ENCODE assay signal across 26 cellular contexts in the genomic region with DNA sequence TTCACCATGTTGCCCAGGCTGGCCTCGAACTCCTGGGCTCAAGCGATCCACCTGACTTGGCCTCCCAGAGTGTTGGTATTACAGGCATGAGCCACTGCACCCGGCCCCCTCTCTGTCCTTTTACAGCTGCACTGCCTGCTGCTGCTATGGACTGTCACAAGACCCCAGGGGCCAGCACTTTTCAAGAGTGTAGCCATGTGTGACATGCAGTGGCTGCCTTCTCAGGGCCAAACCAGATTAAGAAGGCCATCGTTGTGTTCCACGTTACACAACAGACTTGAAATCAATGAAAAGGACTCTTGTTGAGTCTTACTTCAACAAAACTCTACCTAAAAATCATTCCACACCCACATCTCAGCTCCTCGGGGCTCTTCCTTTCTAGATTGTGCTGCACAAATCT.
DNase-seq lines count a peak whose midpoint lies in the region; ATAC-seq, FAIRE-seq and TF ChIP-seq lines count a peak whose summit lies in the region.
"Had no signal": no experiment of that assay in that cellular context is flagged by ENCODE, and none has a peak within 500 bp of the region (broad histone marks: within the 10 kb centered on the region; RNA-seq: fewer than 3 reads in every experiment).

No MANE protein-coding gene starts in this region.

- TF ChIP-seq CTCF in BE2C (IDR thresholded peaks at IDR 0.05; ENCODE audit: low read depth, low read length) (no peak), RWPE2 (IDR thresholded peaks at IDR 0.05; ENCODE audit: poor library complexity, severe bottlenecking) (no peak), nephron (IDR thresholded peaks at IDR 0.05; ENCODE audit: unreplicated experiment in 3 of 3) (no peak), pancreas (IDR thresholded peaks at IDR 0.05) (no peak)

- H3K4me3 ChIP-seq in BE2C (ENCODE audit: low read depth, low read length) (no peak overlapping the region), RWPE2 (ENCODE audit: severe bottlenecking) (no peak overlapping the region), pancreas (no peak overlapping the region)
- H3K4me3 ChIP-seq: MG63, SJCRH30 had no signal

- H3K4me1 Mint-ChIP-seq in nephron, result peaks cover 52% of the 10 kb centered on the region
- H3K4me1 Mint-ChIP-seq: CD14-positive monocyte had no signal

- H3K9me3 Mint-ChIP-seq in nephron, result peaks cover 5% of the 10 kb centered on the region
- H3K9me3 Mint-ChIP-seq: H9, HFFc6 had no signal

- peaks cover 19% of the 10 kb centered on the region for H3K27me3 Mint-ChIP-seq in nephron (ENCODE audit: low read depth)

- H3K9me3 ChIP-seq in BE2C (no peaks in the 10 kb centered on the region), RWPE2 (ENCODE audit: severe bottlenecking) (no peaks in the 10 kb centered on the region), pancreas (no peaks in the 10 kb centered on the region)
- H3K9me3 ChIP-seq: MG63, SJCRH30 had no signal

- no peaks in the 10 kb centered on the region for H3K36me3 Mint-ChIP-seq in nephron (ENCODE audit: low read depth)
- H3K36me3 Mint-ChIP-seq: CD14-positive monocyte had no signal

- H3K36me3 ChIP-seq in BE2C (no peaks in the 10 kb centered on the region), RWPE2 (ENCODE audit: low read depth) (no peaks in the 10 kb centered on the region), pancreas (no peaks in the 10 kb centered on the region)
- H3K36me3 ChIP-seq: MG63, SJCRH30 had no signal

- no peak for ATAC-seq in RWPE2 (ENCODE audit: low read depth)
- ATAC-seq in HG02642 (IDR thresholded peaks at IDR 0.05; ENCODE audit: poor library complexity, unreplicated experiment), result no peak
- ATAC-seq in pancreas, result no peak
- ATAC-seq: PC-3, Right ventricle myocardium inferior had no signal

- no peak overlapping the region for H3K4me3 Mint-ChIP-seq in nephron
- H3K4me3 Mint-ChIP-seq: CD14-positive monocyte; CD8-positive, alpha-beta memory T cell; H9; HFFc6 had no signal

- intact Hi-C loops in pancreas (cut with DNase I), result no loop called here

- peak; percentile 83 for DNase-seq in BE2C
- DNase-seq in RWPE2 (ENCODE audit: low spot score), result no peak
- DNase-seq in ecto neural progenitor cell (ENCODE audit: low spot score), result peak; percentile 42
- no peak for DNase-seq in SW 1271 (lab: John Stamatoyannopoulos, UW)
- no peak for DNase-seq in H4 (ENCODE audit: low spot score)
- DNase-seq in pancreas, result no peak
- DNase-seq: Calu3; CD8-positive, alpha-beta memory T cell; DMS79 treated with DMSO at 0.1 percent for 48 hours; H9; KG1; NCI-H1105 treated with DMSO at 0.1 percent for 48 hours; NCI-H146; NCI-H1930; NCI-H2107; NCI-H524 treated with DMSO at 0.1 percent for 48 hours; NCI-H774; NK-92 treated with Interleukin-12 subunit alpha and Interleukin-12 subunit beta, amount 100 ng/mL, for 24 hours; SJCRH30 had no signal

- peaks cover 39% of the 10 kb centered on the region for H3K4me1 ChIP-seq in BE2C
- peaks cover 33% of the 10 kb centered on the region for H3K4me1 ChIP-seq in RWPE2 (ENCODE audit: insufficient read depth, poor library complexity, severe bottlenecking)
- H3K4me1 ChIP-seq in pancreas, result no peaks in the 10 kb centered on the region
- H3K4me1 ChIP-seq: SJCRH30 had no signal

- no peaks in the 10 kb centered on the region for H3K27me3 ChIP-seq in BE2C
- H3K27me3 ChIP-seq in RWPE2 (ENCODE audit: insufficient read depth, poor library complexity, severe bottlenecking), result no peaks in the 10 kb centered on the region
- no peaks in the 10 kb centered on the region for H3K27me3 ChIP-seq in pancreas
- H3K27me3 ChIP-seq: MG63, SJCRH30 had no signal

- FAIRE-seq in pancreas (lab: Jason Lieb, UNC), result no peak

- WGBS in pancreas, 2 donors, result 80 to 89% methylated on average over 6 of the region's 6 CpGs

- peak overlapping the region; percentile 79 to 93 (median 93) for H3K27ac Mint-ChIP-seq in nephron
- H3K27ac Mint-ChIP-seq: CD14-positive monocyte, HFFc6 had no signal

- H3K27ac ChIP-seq in RWPE2 (ENCODE audit: poor library complexity, severe bottlenecking) (peak overlapping the region; percentile 49), pancreas (no peak overlapping the region)
- H3K27ac ChIP-seq: SJCRH30 had no signal

Comparison
In these comparisons a context has a peak if more than half of its experiments do, and no peak if none do; other contexts are left out.
1. DNase-seq: peak in BE2C (single experiment) and ecto neural progenitor cell (single experiment); none in RWPE2 (single experiment), SW 1271 (0 of 2), H4 (single experiment) and pancreas (0 of 6).